In genomic region chr12:94147991-94148840, GRCh38 we compare ENCODE assay signal across 8 cellular contexts. TPM values are rescaled to one million over a fixed set of nuclear protein-coding genes. Genes with fewer than 3 reads are reported as not detected.
DNase-seq lines count a peak whose midpoint lies in the region; ATAC-seq and TF ChIP-seq lines count a peak whose summit lies in the region.

PLXNC1 (plus strand) TSS chr12:94148577; CDS start chr12:94148972, 395 bp downstream.

- no peak for TF ChIP-seq CTCF in esophagus squamous epithelium (IDR thresholded peaks at IDR 0.05)

- H3K27ac ChIP-seq in esophagus squamous epithelium: peak within 1 kb of the TSS in 2 of 4 donors; percentile 64 to 84
- H3K27ac ChIP-seq in muscle layer of duodenum (ENCODE audit: low read length): no peak within 1 kb of the TSS

- peak; percentile 63 to 70 for DNase-seq in NCI-H2081 (lab: John Stamatoyannopoulos, UW)
- no peak for DNase-seq in NCI-H2081 treated with DMSO at 0.1 percent for 48 hours (lab: John Stamatoyannopoulos, UW)
- DNase-seq in NOMO-1 (lab: John Stamatoyannopoulos, UW; ENCODE audit: unreplicated experiment in 2 of 2): peak; percentile 38 to 52
- DNase-seq in activated T-cell treated with anti-CD3 and anti-CD28 coated beads, Interleukin-2, amount 50 U/mL, for 72 hours: peak; percentile 74 to 78
- peak; percentile 25 for DNase-seq in esophagus squamous epithelium (lab: John Stamatoyannopoulos, UW)
- peak; percentile 54 to 84 (median 59) for DNase-seq in stimulated activated naive CD4-positive, alpha-beta T cell (lab: John Stamatoyannopoulos, UW)

- 0% methylated on average over 19 of the region's 89 CpGs; no CpG with 5 or more reads in 1 of the 2 donors for WGBS in esophagus squamous epithelium, 2 donors

- H3K36me3 Mint-ChIP-seq in activated T-cell treated with anti-CD3 and anti-CD28 coated beads, Interleukin-2, amount 50 U/mL, for 72 hours (ENCODE audit: insufficient read depth in 2 of 2): peaks cover 2 to 3% of the 10 kb centered on the region in 2 donors

- H3K27me3 ChIP-seq in esophagus squamous epithelium (peaks cover 6 to 96% (median 12%) of the 10 kb centered on the region in 4 donors), muscle layer of duodenum (ENCODE audit: low read depth, low read length) (peaks cover 7% of the 10 kb centered on the region)

- H3K4me1 ChIP-seq in esophagus squamous epithelium: peaks cover 10 to 52% (median 23%) of the 10 kb centered on the region in 3 donors
- H3K4me1 ChIP-seq in muscle layer of duodenum (ENCODE audit: control insufficient read depth in 1 of 2, insufficient read depth in 2 of 2, low read length in 2 of 2): peaks cover 4 to 19% of the 10 kb centered on the region in 2 donors

- no peaks in the 10 kb centered on the region for H3K9me3 Mint-ChIP-seq in activated T-cell treated with anti-CD3 and anti-CD28 coated beads, Interleukin-2, amount 50 U/mL, for 72 hours

- TF ChIP-seq POLR2A in esophagus squamous epithelium (IDR thresholded peaks at IDR 0.05): no peak

- H3K4me3 Mint-ChIP-seq in activated T-cell treated with anti-CD3 and anti-CD28 coated beads, Interleukin-2, amount 50 U/mL, for 72 hours: peak within 1 kb of the TSS; percentile 94 to 96

- ATAC-seq in HG02970 (IDR thresholded peaks at IDR 0.05; ENCODE audit: low FRiP score, unreplicated experiment): peak; percentile 29
- ATAC-seq in activated T-cell treated with anti-CD3 and anti-CD28 coated beads, Interleukin-2, amount 50 U/mL, for 72 hours (replicated peaks in 1 of 2): peak; percentile 60 to 70

- H3K4me1 Mint-ChIP-seq in activated T-cell treated with anti-CD3 and anti-CD28 coated beads, Interleukin-2, amount 50 U/mL, for 72 hours (ENCODE audit: low read depth): peaks cover 19% of the 10 kb centered on the region

- H3K9me3 ChIP-seq in esophagus squamous epithelium (no peaks in the 10 kb centered on the region), muscle layer of duodenum (ENCODE audit: control insufficient read depth in 1 of 2, low read length in 2 of 2) (no peaks in the 10 kb centered on the region)

- peak within 1 kb of the TSS; percentile 32 to 79 (median 58) for H3K4me3 ChIP-seq in esophagus squamous epithelium
- peak within 1 kb of the TSS; percentile 30 to 81 for H3K4me3 ChIP-seq in muscle layer of duodenum (ENCODE audit: low read depth in 1 of 2, low read length in 2 of 2)

- intact Hi-C loops in esophagus squamous epithelium (cut with DNase I): no loop called here

- peaks cover 38% of the 10 kb centered on the region for H3K27me3 Mint-ChIP-seq in activated T-cell treated with anti-CD3 and anti-CD28 coated beads, Interleukin-2, amount 50 U/mL, for 72 hours (ENCODE audit: low read depth)

- no peak within 1 kb of the TSS for H3K27ac Mint-ChIP-seq in activated T-cell treated with anti-CD3 and anti-CD28 coated beads, Interleukin-2, amount 50 U/mL, for 72 hours

- H3K36me3 ChIP-seq in esophagus squamous epithelium (no peaks in the 10 kb centered on the region), muscle layer of duodenum (ENCODE audit: control insufficient read depth in 1 of 2, insufficient read depth in 2 of 2, low read length in 2 of 2) (no peaks in the 10 kb centered on the region)

RNA-seq across cellular contexts. Expression of gene PLXNC1, which starts in this region (rescaled TPM):
- 10 to 100 TPM; 11.3 to 14.1 TPM for total RNA-seq in activated T-cell treated with anti-CD3 and anti-CD28 coated beads, Interleukin-2, amount 50 U/mL, for 72 hours
- total RNA-seq in esophagus squamous epithelium: 1 to 10 TPM; 1.0 to 6.7 (median 2.6) TPM
